24 cellular contexts compared by ENCODE assay signal in the genomic region with DNA sequence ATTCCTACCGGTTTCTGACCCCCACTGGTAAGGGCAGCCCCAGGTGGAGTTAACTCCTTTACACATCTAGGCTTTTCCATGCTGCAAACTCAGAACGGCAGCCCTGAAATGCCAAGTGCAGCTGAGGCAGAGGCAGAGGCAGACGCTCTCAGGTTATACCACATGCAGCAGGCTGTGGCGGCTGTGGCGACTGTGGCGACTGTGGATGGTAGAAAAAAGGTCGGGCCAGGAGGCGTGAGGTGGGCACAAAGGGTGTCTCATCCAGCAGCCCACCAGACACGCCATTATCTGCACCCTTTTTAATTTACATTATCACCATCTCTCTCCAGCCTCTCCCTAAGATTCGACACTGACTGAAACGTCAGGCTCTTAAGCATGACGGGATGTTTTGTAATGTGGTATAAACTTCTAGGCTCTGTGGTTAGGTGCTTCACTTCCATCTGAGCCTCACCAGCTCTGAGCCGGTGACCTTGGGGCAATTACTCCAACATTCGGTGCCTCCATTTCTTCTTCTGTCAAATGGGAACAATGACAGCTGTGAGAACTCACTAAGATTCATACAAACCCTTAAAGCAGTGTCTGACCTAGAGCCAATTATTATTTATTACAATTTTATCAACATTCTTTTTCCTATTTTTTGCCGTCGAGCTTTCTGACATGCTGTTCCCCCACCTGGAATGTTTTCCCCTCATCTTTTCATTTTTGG. TPM values are rescaled to one million over a fixed set of nuclear protein-coding genes. Genes with fewer than 3 reads are reported as not detected.
"Had no signal": no experiment of that assay in that cellular context is flagged by ENCODE, and none has a peak within 500 bp of the region (broad histone marks: within the 10 kb centered on the region; RNA-seq: fewer than 3 reads in every experiment).

No MANE protein-coding gene starts in this region.

- H3K4me3 Mint-ChIP-seq: activated CD4-positive, alpha-beta memory T cell treated with anti-CD3 and anti-CD28 coated beads, Interleukin-2, amount 10 ng/mL, durations not matched to agents 7 days and 5 days; activated naive CD4-positive, alpha-beta T cell treated with anti-CD3 and anti-CD28 coated beads, Interleukin-2, amount 10 ng/mL, durations not matched to agents 7 days and 5 days; activated naive CD8-positive, alpha-beta T cell treated with anti-CD3 and anti-CD28 coated beads for 36 hours; activated T-helper 17 cell treated with anti-CD3 and anti-CD28 coated beads, Interleukin-2, amount 50 U/mL, for 72 hours; central memory CD8-positive, alpha-beta T cell; T-cell had no signal

- H3K27ac Mint-ChIP-seq: activated CD4-positive, alpha-beta memory T cell treated with anti-CD3 and anti-CD28 coated beads, Interleukin-2, amount 10 ng/mL, durations not matched to agents 7 days and 5 days; activated naive CD4-positive, alpha-beta T cell treated with anti-CD3 and anti-CD28 coated beads, Interleukin-2, amount 10 ng/mL, durations not matched to agents 7 days and 5 days; activated naive CD8-positive, alpha-beta T cell treated with anti-CD3 and anti-CD28 coated beads for 36 hours; activated T-helper 17 cell treated with anti-CD3 and anti-CD28 coated beads, Interleukin-2, amount 50 U/mL, for 72 hours; T-cell had no signal

- DNase-seq: activated CD4-positive, alpha-beta memory T cell treated with anti-CD3 and anti-CD28 coated beads, Interleukin-2, amount 10 ng/mL, durations not matched to agents 7 days and 5 days; activated CD4-positive, alpha-beta T cell treated with anti-CD3 and anti-CD28 coated beads, Interleukin-2, amount 50 U/mL, for 1 hour; activated CD4-positive, CD25-positive, alpha-beta regulatory T cell; activated gamma-delta T cell treated with Interleukin-2 at 50 U/mL for 16 hours; activated naive CD4-positive, alpha-beta T cell treated with anti-CD3 and anti-CD28 coated beads, Interleukin-2, amount 10 ng/mL, durations not matched to agents 7 days and 5 days; activated naive CD8-positive, alpha-beta T cell treated with anti-CD3 and anti-CD28 coated beads for 36 hours; activated T-cell treated with anti-CD3 and anti-CD28 coated beads, Interleukin-2, amount 50 U/mL, for 48 hours; aorta; Karpas-422; NCI-H1105 treated with DMSO at 0.1 percent for 48 hours; NCI-H1436 treated with DMSO at 0.1 percent for 48 hours; NCI-H187; NCI-H2081; NCI-H510A treated with DMSO at 0.1 percent for 48 hours; NK-92 treated with Interleukin-12 subunit alpha and Interleukin-12 subunit beta, amount 100 ng/mL, for 24 hours; OCI-M1; SIG-M5; T-cell; T-helper 2 cell; T1000 had no signal

- H3K9me3 Mint-ChIP-seq: activated CD4-positive, alpha-beta memory T cell treated with anti-CD3 and anti-CD28 coated beads, Interleukin-2, amount 10 ng/mL, durations not matched to agents 7 days and 5 days; activated naive CD4-positive, alpha-beta T cell treated with anti-CD3 and anti-CD28 coated beads, Interleukin-2, amount 10 ng/mL, durations not matched to agents 7 days and 5 days; activated naive CD8-positive, alpha-beta T cell treated with anti-CD3 and anti-CD28 coated beads for 36 hours; activated T-helper 17 cell treated with anti-CD3 and anti-CD28 coated beads, Interleukin-2, amount 50 U/mL, for 72 hours; central memory CD8-positive, alpha-beta T cell; T-cell had no signal

- ATAC-seq: activated T-helper 17 cell treated with anti-CD3 and anti-CD28 coated beads, Interleukin-2, amount 50 U/mL, for 72 hours; Panc1; T-cell had no signal

- H3K4me1 Mint-ChIP-seq: activated T-helper 17 cell treated with anti-CD3 and anti-CD28 coated beads, Interleukin-2, amount 50 U/mL, for 72 hours had no signal

- H3K27me3 Mint-ChIP-seq: activated CD4-positive, alpha-beta memory T cell treated with anti-CD3 and anti-CD28 coated beads, Interleukin-2, amount 10 ng/mL, durations not matched to agents 7 days and 5 days; activated naive CD4-positive, alpha-beta T cell treated with anti-CD3 and anti-CD28 coated beads, Interleukin-2, amount 10 ng/mL, durations not matched to agents 7 days and 5 days; activated naive CD8-positive, alpha-beta T cell treated with anti-CD3 and anti-CD28 coated beads for 36 hours; activated T-helper 17 cell treated with anti-CD3 and anti-CD28 coated beads, Interleukin-2, amount 50 U/mL, for 72 hours; central memory CD8-positive, alpha-beta T cell; T-cell had no signal

RNA-seq across cellular contexts. Expression of gene LINC00237, which starts 27.9 kb away (rescaled TPM):
- total RNA-seq: activated CD4-positive, alpha-beta memory T cell treated with anti-CD3 and anti-CD28 coated beads, Interleukin-2, amount 10 ng/mL, durations not matched to agents 7 days and 5 days; activated naive CD8-positive, alpha-beta T cell treated with anti-CD3 and anti-CD28 coated beads for 36 hours; activated T-helper 17 cell treated with anti-CD3 and anti-CD28 coated beads, Interleukin-2, amount 50 U/mL, for 72 hours; aorta; bronchial epithelial cell; T-cell had no signal
